16 cellular contexts compared by ENCODE assay signal in the genomic region with DNA sequence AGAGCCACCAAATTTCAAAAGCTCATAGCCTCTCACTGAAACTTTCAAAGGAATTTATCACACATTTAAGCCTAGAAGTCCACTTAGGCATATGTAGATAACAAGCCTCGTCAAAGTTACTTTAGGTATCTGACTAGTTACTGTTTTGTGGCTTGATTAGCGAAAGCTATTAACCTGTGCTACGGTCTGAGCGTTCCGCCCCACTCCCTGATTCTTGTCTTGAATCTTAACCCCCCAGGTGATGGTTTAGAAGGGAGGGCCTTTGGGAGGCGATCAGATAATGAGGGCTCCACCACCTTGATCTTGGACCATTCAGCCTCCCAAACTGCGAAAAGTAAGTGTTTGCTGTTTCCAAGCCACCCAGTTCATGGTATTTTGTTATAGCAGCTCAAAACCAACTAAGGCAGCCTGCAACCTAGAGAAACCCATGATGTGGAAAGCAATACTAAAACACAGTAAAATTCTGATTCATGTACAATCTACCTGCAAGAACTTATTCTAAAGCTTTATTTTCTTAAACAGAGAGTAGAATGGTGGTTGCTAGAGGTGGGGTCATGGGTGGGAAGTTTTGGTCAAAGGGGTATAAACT. TPM values are rescaled to one million over a fixed set of nuclear protein-coding genes. Genes with fewer than 3 reads are reported as not detected.
"Had no signal": no experiment of that assay in that cellular context is flagged by ENCODE, and none has a peak within 500 bp of the region (broad histone marks: within the 10 kb centered on the region; RNA-seq: fewer than 3 reads in every experiment).

No MANE protein-coding gene starts in this region.

- H3K4me3 ChIP-seq: body of pancreas, skin epidermis, tibial artery, vagina had no signal

- H3K9me3 Mint-ChIP-seq: activated CD4-positive, alpha-beta memory T cell treated with anti-CD3 and anti-CD28 coated beads for 36 hours; activated naive CD4-positive, alpha-beta T cell treated with anti-CD3 and anti-CD28 coated beads for 36 hours had no signal

- ATAC-seq: body of pancreas had no signal

- DNase-seq: activated CD8-positive, alpha-beta memory T cell treated with anti-CD3 and anti-CD28 coated beads, Interleukin-2, amount 50 U/mL, for 48 hours; body of pancreas; cerebellar nuclear complex; mammary epithelial cell; stimulated activated CD4-positive, alpha-beta T cell treated with anti-CD3 and anti-CD28 coated beads, Interleukin-4, amount 100 ng/mL, for 4 hours; T-helper 9 cell; tibial artery had no signal

- H3K36me3 Mint-ChIP-seq: activated CD4-positive, alpha-beta memory T cell treated with anti-CD3 and anti-CD28 coated beads for 36 hours had no signal

- H3K4me3 Mint-ChIP-seq: activated CD4-positive, alpha-beta memory T cell treated with anti-CD3 and anti-CD28 coated beads for 36 hours; activated naive CD4-positive, alpha-beta T cell treated with anti-CD3 and anti-CD28 coated beads for 36 hours had no signal

- H3K9me3 ChIP-seq: adrenal gland, body of pancreas, tibial artery, vagina had no signal

- H3K27ac ChIP-seq: body of pancreas, tibial artery, vagina had no signal

- H3K36me3 ChIP-seq: adrenal gland, tibial artery, vagina had no signal

- H3K27ac Mint-ChIP-seq: activated naive CD4-positive, alpha-beta T cell treated with anti-CD3 and anti-CD28 coated beads for 36 hours had no signal

- H3K27me3 ChIP-seq: adrenal gland, body of pancreas, tibial artery, vagina had no signal

- H3K4me1 ChIP-seq: body of pancreas, tibial artery had no signal

RNA-seq across cellular contexts. Expression of gene DNAAF1, which starts 7.2 kb away (rescaled TPM):
- total RNA-seq: activated CD4-positive, alpha-beta memory T cell treated with anti-CD3 and anti-CD28 coated beads for 36 hours; activated naive CD4-positive, alpha-beta T cell treated with anti-CD3 and anti-CD28 coated beads for 36 hours; glomerular endothelial cell; osteocyte; vagina had no signal
- polyA plus RNA-seq: mammary epithelial cell had no signal

RNA-seq across cellular contexts. Expression of gene ADAD2, which starts 53.1 kb away (rescaled TPM):
- total RNA-seq: dermis blood vessel endothelial cell, osteocyte, vagina had no signal
- polyA plus RNA-seq: mammary epithelial cell, neural cell had no signal
